Comparison of ENCODE assay signal across 8 cellular contexts in genomic region chr3:9397911-9398714, GRCh38. TPM values are rescaled to one million over a fixed set of nuclear protein-coding genes. Genes with fewer than 3 reads are reported as not detected.
DNase-seq lines count a peak whose midpoint lies in the region; ATAC-seq and TF ChIP-seq lines count a peak whose summit lies in the region.

No MANE protein-coding gene starts in this region.

- peak overlapping the region; percentile 92 for H3K4me2 ChIP-seq in KMS-11

- 0 out of 2 replicates have a peak, but pooled peaks cover 4% of the 10 kb centered on the region for H3K36me3 ChIP-seq in KMS-11 (ENCODE audit: insufficient read depth)
- peaks cover 0 to 12% of the 10 kb centered on the region in 2 donors for H3K36me3 ChIP-seq in duodenal mucosa (ENCODE audit: control insufficient read depth in 1 of 2, insufficient read depth in 2 of 2, low read length in 2 of 2)

- peaks cover 39 to 61% of the 10 kb centered on the region in 2 donors for H3K4me1 Mint-ChIP-seq in stimulated activated naive B cell treated with anti-CD40 and anti-IgM and Interleukin-4, amounts not matched to agents 10 μg/mL and 1 μg/mL and 100 μg/mL, for 72 hours

- H3K36me3 Mint-ChIP-seq in stimulated activated naive B cell treated with anti-CD40 and anti-IgM and Interleukin-4, amounts not matched to agents 10 μg/mL and 1 μg/mL and 100 μg/mL, for 72 hours = peaks cover 39 to 47% of the 10 kb centered on the region in 2 donors

- H3K4me1 ChIP-seq in KMS-11 (ENCODE audit: low read depth, poor library complexity, severe bottlenecking) = peaks cover 60% of the 10 kb centered on the region
- peaks cover 55 to 57% of the 10 kb centered on the region in 2 donors for H3K4me1 ChIP-seq in duodenal mucosa (ENCODE audit: control insufficient read depth in 1 of 2, insufficient read depth in 2 of 2, low read length in 2 of 2)

- no peaks in the 10 kb centered on the region for H3K9me3 ChIP-seq in duodenal mucosa (ENCODE audit: control insufficient read depth in 1 of 2, low read length in 2 of 2)

- H3K4me3 ChIP-seq in KMS-11 (IDR thresholded peaks at IDR 0.05; ENCODE audit: insufficient read depth, low read depth, low read length) (peak overlapping the region; percentile 82), duodenal mucosa (ENCODE audit: low read depth in 1 of 2, low read length in 2 of 2) (peak overlapping the region; percentile 89 to 91)

- peak overlapping the region; percentile 99 for H3K27ac Mint-ChIP-seq in stimulated activated naive B cell treated with anti-CD40 and anti-IgM and Interleukin-4, amounts not matched to agents 10 μg/mL and 1 μg/mL and 100 μg/mL, for 72 hours

- ATAC-seq in stimulated activated naive B cell treated with anti-CD40 and anti-IgM and Interleukin-4, amounts not matched to agents 10 μg/mL and 1 μg/mL and 100 μg/mL, for 72 hours (replicated peaks) = no peak
- ATAC-seq in GM18873 (IDR thresholded peaks at IDR 0.05; ENCODE audit: low FRiP score, unreplicated experiment) (no peak), GM18511 (IDR thresholded peaks at IDR 0.05; ENCODE audit: unreplicated experiment) (no peak)

- H4K20me1 ChIP-seq in KMS-11 (ENCODE audit: insufficient read depth) = peaks cover 31% of the 10 kb centered on the region

- H2AFZ ChIP-seq in KMS-11 (ENCODE audit: low read depth) = no peak overlapping the region

- peak overlapping the region; percentile 96 for H3K27ac ChIP-seq in KMS-11
- H3K27ac ChIP-seq in duodenal mucosa (ENCODE audit: low read depth, low read length) = peak overlapping the region; percentile 98

- peaks cover 84% of the 10 kb centered on the region for H3K79me2 ChIP-seq in KMS-11 (ENCODE audit: insufficient read depth, low read depth)

- H3K9ac ChIP-seq in KMS-11 (peak overlapping the region; percentile 94), duodenal mucosa (ENCODE audit: low read depth in 1 of 2, low read length in 2 of 2) (peak overlapping the region; percentile 89 to 99)

- H3K4me3 Mint-ChIP-seq in stimulated activated naive B cell treated with anti-CD40 and anti-IgM and Interleukin-4, amounts not matched to agents 10 μg/mL and 1 μg/mL and 100 μg/mL, for 72 hours = peak overlapping the region; percentile 89 to 93

- H3K27me3 ChIP-seq in KMS-11 (ENCODE audit: insufficient read depth, low read depth) (no peaks in the 10 kb centered on the region), duodenal mucosa (ENCODE audit: control insufficient read depth in 1 of 2, insufficient read depth in 2 of 2, low read length in 2 of 2) (no peaks in the 10 kb centered on the region)

- DNase-seq in DMS79 (lab: John Stamatoyannopoulos, UW) = peak; percentile 21
- DNase-seq in activated CD4-positive, alpha-beta T cell treated with anti-CD3 and anti-CD28 coated beads for 48 hours = peak; percentile 51
- peak; percentile 52 to 58 for DNase-seq in lung microvascular endothelial cell (ENCODE audit: low read depth in 2 of 2)
- DNase-seq in stimulated activated naive B cell treated with anti-CD40 and anti-IgM and Interleukin-4, amounts not matched to agents 10 μg/mL and 1 μg/mL and 100 μg/mL, for 72 hours = peak; percentile 30

- H3K9me3 Mint-ChIP-seq in stimulated activated naive B cell treated with anti-CD40 and anti-IgM and Interleukin-4, amounts not matched to agents 10 μg/mL and 1 μg/mL and 100 μg/mL, for 72 hours = no peaks in the 10 kb centered on the region

- H3K27me3 Mint-ChIP-seq in stimulated activated naive B cell treated with anti-CD40 and anti-IgM and Interleukin-4, amounts not matched to agents 10 μg/mL and 1 μg/mL and 100 μg/mL, for 72 hours = no peaks in the 10 kb centered on the region

- TF ChIP-seq CTCF in KMS-11 (conservative IDR thresholded peaks at IDR 0.05; ENCODE audit: low read depth, low read length) = no peak

RNA-seq across cellular contexts. Expression of gene SETD5, which starts 0.7 kb away (rescaled TPM):
- 23.5 and 35.9 TPM in 2 replicates for total RNA-seq in lung microvascular endothelial cell

RNA-seq across cellular contexts. Expression of gene THUMPD3, which starts 35.3 kb away (rescaled TPM):
- 15.7 and 21.4 TPM in 2 replicates for total RNA-seq in lung microvascular endothelial cell
